24 cellular contexts compared by ENCODE assay signal in genomic region chr10:127035827-127036226, GRCh38.
A peak's percentile ranks its signal among the peaks of the same experiment; 100 is the strongest.
DNase-seq lines count a peak whose midpoint lies in the region; ATAC-seq, FAIRE-seq and TF ChIP-seq lines count a peak whose summit lies in the region.
"Had no signal": no experiment of that assay in that cellular context is flagged by ENCODE, and none has a peak within 500 bp of the region (broad histone marks: within the 10 kb centered on the region; RNA-seq: fewer than 3 reads in every experiment).

No MANE protein-coding gene starts in this region.

- peaks cover 20% of the 10 kb centered on the region for H3K36me3 Mint-ChIP-seq in neural crest cell (ENCODE audit: low read depth)
- no peaks in the 10 kb centered on the region for H3K36me3 Mint-ChIP-seq in effector memory CD8-positive, alpha-beta T cell (ENCODE audit: insufficient read depth)
- H3K36me3 Mint-ChIP-seq: CD14-positive monocyte; CD8-positive, alpha-beta memory T cell had no signal

- TF ChIP-seq CTCF in A549 (IDR thresholded peaks at IDR 0.05): no peak
- no peak for TF ChIP-seq CTCF in colonic mucosa (IDR thresholded peaks at IDR 0.05)
- no peak for TF ChIP-seq CTCF in neural crest cell (conservative IDR thresholded peaks at IDR 0.05)

- POLR2A ChIA-PET in A549 (lab: Yijun Ruan, JAX): no interaction called here

- no peak for FAIRE-seq in A549 (lab: Jason Lieb, UNC)
- FAIRE-seq: D721Med, GM12891, GM18507, GM19239 had no signal

- intact Hi-C loops in colonic mucosa (cut with DNase I): no loop called here

- no peak for TF ChIP-seq POLR2A in A549 (IDR thresholded peaks at IDR 0.05; ENCODE audit: low read length)

- TF ChIP-seq EP300 in A549 (IDR thresholded peaks at IDR 0.05): no peak

- H3K4me3 ChIP-seq in A549: no peak overlapping the region
- no peak overlapping the region for H3K4me3 ChIP-seq in colonic mucosa
- H3K4me3 ChIP-seq: BLaER1 treated with 17β-estradiol and CSF1 and Interleukin-3, amounts not matched to agents 10 nM and 100 nM; GM23338 had no signal

- ATAC-seq in A549: no peak
- ATAC-seq in effector memory CD8-positive, alpha-beta T cell (replicated peaks): no peak
- ATAC-seq: GM23338, HCT116 had no signal

- peak overlapping the region; percentile 12 for H3K27ac Mint-ChIP-seq in neural crest cell (ENCODE audit: unreplicated experiment)
- H3K27ac Mint-ChIP-seq in effector memory CD8-positive, alpha-beta T cell: no peak overlapping the region
- H3K27ac Mint-ChIP-seq: CD4-positive, alpha-beta T cell; GM23338; H9; HFFc6 had no signal

- H3K4me1 ChIP-seq in A549: no peaks in the 10 kb centered on the region
- H3K4me1 ChIP-seq in colonic mucosa: no peaks in the 10 kb centered on the region
- H3K4me1 ChIP-seq: BLaER1 treated with 17β-estradiol and CSF1 and Interleukin-3, amounts not matched to agents 10 nM and 100 nM had no signal

- H3K4me3 Mint-ChIP-seq in neural crest cell: no peak overlapping the region
- no peak overlapping the region for H3K4me3 Mint-ChIP-seq in effector memory CD8-positive, alpha-beta T cell
- H3K4me3 Mint-ChIP-seq: CD14-positive monocyte; CD4-positive, alpha-beta T cell; CD8-positive, alpha-beta memory T cell; GM23338; H9; HFFc6 had no signal

- H3K9me3 ChIP-seq in A549 (no peaks in the 10 kb centered on the region), colonic mucosa (no peaks in the 10 kb centered on the region)
- H3K9me3 ChIP-seq: BE2C; BLaER1 treated with 17β-estradiol and CSF1 and Interleukin-3, amounts not matched to agents 10 nM and 100 nM had no signal

- no peaks in the 10 kb centered on the region for H3K9me3 Mint-ChIP-seq in neural crest cell
- H3K9me3 Mint-ChIP-seq in effector memory CD8-positive, alpha-beta T cell: no peaks in the 10 kb centered on the region
- H3K9me3 Mint-ChIP-seq: CD4-positive, alpha-beta T cell; GM23338; H9; HFFc6 had no signal

- H3K27me3 Mint-ChIP-seq in neural crest cell (ENCODE audit: low read depth): no peaks in the 10 kb centered on the region
- H3K27me3 Mint-ChIP-seq in effector memory CD8-positive, alpha-beta T cell: no peaks in the 10 kb centered on the region
- H3K27me3 Mint-ChIP-seq: CD4-positive, alpha-beta T cell; CD8-positive, alpha-beta memory T cell had no signal

- DNase-seq in A549 (ENCODE audit: low read depth in 1 of 2, low spot score in 1 of 2) (no peak), AG20443 (ENCODE audit: low spot score) (peak; percentile 4), colonic mucosa (peak; percentile 5), neural crest cell (ENCODE audit: low read depth, low spot score) (no peak), hippocampal formation (lab: John Stamatoyannopoulos, UW) (no peak), DMS79 (lab: John Stamatoyannopoulos, UW) (no peak)
- no peak for DNase-seq in effector memory CD8-positive, alpha-beta T cell
- DNase-seq: AML-193; BE2C; CD4-positive, alpha-beta T cell; CD8-positive, alpha-beta memory T cell; DMS 273 treated with DMSO at 0.1 percent for 48 hours; DMS79 treated with DMSO at 0.1 percent for 48 hours; GF-D8; H9; HFFc6 had no signal

- H3K27ac ChIP-seq in A549 (no peak overlapping the region), colonic mucosa (no peak overlapping the region)
- H3K27ac ChIP-seq: BLaER1 treated with 17β-estradiol and CSF1 and Interleukin-3, amounts not matched to agents 10 nM and 100 nM had no signal

- H3K4me1 Mint-ChIP-seq in neural crest cell: peaks cover 8% of the 10 kb centered on the region
- no peaks in the 10 kb centered on the region for H3K4me1 Mint-ChIP-seq in effector memory CD8-positive, alpha-beta T cell (ENCODE audit: low read depth in 2 of 2)
- H3K4me1 Mint-ChIP-seq: CD14-positive monocyte; CD8-positive, alpha-beta memory T cell; GM23338; H9 had no signal

- no peaks in the 10 kb centered on the region for H3K36me3 ChIP-seq in colonic mucosa
- H3K36me3 ChIP-seq: BE2C; BLaER1 treated with 17β-estradiol and CSF1 and Interleukin-3, amounts not matched to agents 10 nM and 100 nM had no signal

- H3K9ac ChIP-seq in colonic mucosa (ENCODE audit: low read depth in 2 of 2, low read length in 2 of 2): no peak overlapping the region
- H3K9ac ChIP-seq: BLaER1 treated with 17β-estradiol and CSF1 and Interleukin-3, amounts not matched to agents 10 nM and 100 nM had no signal

- CTCF ChIA-PET in A549 (lab: Yijun Ruan, JAX): no interaction called here

- H3K4me2 ChIP-seq in A549: no peak overlapping the region
- H3K4me2 ChIP-seq: BLaER1 treated with 17β-estradiol and CSF1 and Interleukin-3, amounts not matched to agents 10 nM and 100 nM; GM23338 had no signal

- no peaks in the 10 kb centered on the region for H3K27me3 ChIP-seq in colonic mucosa
- H3K27me3 ChIP-seq: BE2C; BLaER1 treated with 17β-estradiol and CSF1 and Interleukin-3, amounts not matched to agents 10 nM and 100 nM had no signal

- no peak for TF ChIP-seq RAD21 in A549 (conservative IDR thresholded peaks at IDR 0.05 in 1 of 2, IDR thresholded peaks at IDR 0.05 in 1 of 2)

- 85% methylated on average over 4 of the region's 4 CpGs for WGBS in A549 (ENCODE audit: missing lambda C conversion rate)

TF ChIP-seq in A549, 52 proteins besides CTCF, POLR2A, EP300 and RAD21:
- TF ChIP-seq HOXB5 (CRISPR knock-in tag; IDR thresholded peaks at IDR 0.05) (no peak), ZC3H11A (IDR thresholded peaks at IDR 0.05) (peak; percentile 75)

Comparison
In these comparisons a context has a peak if more than half of its experiments do, and no peak if none do; other contexts are left out.
1. DNase-seq: peak in AG20443 (single experiment) and colonic mucosa (single experiment); none in A549 (0 of 2), neural crest cell (single experiment), hippocampal formation (0 of 2), effector memory CD8-positive, alpha-beta T cell (0 of 3) and DMS79 (single experiment).